9 cellular contexts compared by ENCODE assay signal in the genomic region with DNA sequence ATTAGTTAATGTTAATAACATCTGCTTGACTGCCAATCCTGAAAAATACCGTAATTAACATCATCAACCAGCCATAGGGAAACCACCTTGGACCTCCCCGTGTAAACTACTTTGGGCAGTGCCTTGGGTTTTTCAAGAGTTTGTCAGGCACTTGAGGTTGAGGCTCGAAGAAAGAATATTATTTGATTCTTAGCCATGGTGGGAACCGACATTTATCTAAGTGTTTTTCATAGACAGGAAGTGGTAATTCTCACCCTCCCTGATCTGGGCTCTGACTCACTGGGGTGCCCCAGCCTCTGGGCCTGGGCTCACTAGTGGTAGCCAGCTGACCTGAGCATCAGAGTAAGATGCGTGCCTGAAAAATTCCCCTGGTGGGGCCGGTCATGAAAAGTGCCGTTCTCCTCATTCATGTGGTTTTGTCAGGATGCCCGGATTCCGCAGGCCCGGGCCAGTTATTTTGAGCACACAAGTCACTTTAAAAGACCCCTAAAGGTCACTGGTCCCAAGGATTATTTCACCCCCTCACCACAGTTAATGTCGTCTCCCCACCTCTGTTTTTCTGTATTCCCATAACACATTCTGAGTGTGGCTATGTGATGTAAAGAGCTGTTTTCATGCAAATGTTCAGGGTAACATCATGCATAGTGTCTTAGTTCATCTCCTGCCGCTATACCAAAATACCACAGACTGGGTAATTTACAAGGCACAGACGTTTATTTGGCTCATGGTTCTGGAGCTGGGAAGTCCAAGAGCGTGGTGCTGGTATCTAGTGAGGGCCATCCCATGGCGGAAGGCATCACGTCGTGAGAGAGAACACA. TPM values are rescaled to one million over a fixed set of nuclear protein-coding genes. Genes with fewer than 3 reads are reported as not detected.
DNase-seq lines count a peak whose midpoint lies in the region; ATAC-seq and TF ChIP-seq lines count a peak whose summit lies in the region.
"Had no signal": no experiment of that assay in that cellular context is flagged by ENCODE, and none has a peak within 500 bp of the region (broad histone marks: within the 10 kb centered on the region; RNA-seq: fewer than 3 reads in every experiment).

No MANE protein-coding gene starts in this region.

- H3K4me3 Mint-ChIP-seq in T-cell = peak overlapping the region; percentile 54 to 64 (median 55)
- peak overlapping the region; percentile 64 for H3K4me3 Mint-ChIP-seq in activated naive CD8-positive, alpha-beta T cell treated with anti-CD3 and anti-CD28 coated beads, Interleukin-2, amount 10 ng/mL, durations not matched to agents 7 days and 5 days

- H3K4me1 Mint-ChIP-seq in T-cell = peaks cover 34 to 53% (median 49%) of the 10 kb centered on the region in 3 donors
- peaks cover 54% of the 10 kb centered on the region for H3K4me1 Mint-ChIP-seq in activated naive CD8-positive, alpha-beta T cell treated with anti-CD3 and anti-CD28 coated beads, Interleukin-2, amount 10 ng/mL, durations not matched to agents 7 days and 5 days

- peak overlapping the region; percentile 68 for H3K4me2 ChIP-seq in smooth muscle cell

- CTCF ChIA-PET in T-cell (lab: Charles Lee) (interaction anchor here (0.7 to 1.8 kb wide), 3 partner anchors 13 to 77 kb away, joined by 3 to 4 read pairs (median 4); no protein-coding TSS in a partner anchor), HEK293T (lab: Yijun Ruan, JAX) (interaction anchor here (0.6 kb wide), 1 partner anchor 161 kb away, joined by 3 read pairs; no protein-coding TSS in a partner anchor)

- H3K36me3 Mint-ChIP-seq in T-cell = no peaks in the 10 kb centered on the region
- H3K36me3 Mint-ChIP-seq in activated naive CD8-positive, alpha-beta T cell treated with anti-CD3 and anti-CD28 coated beads, Interleukin-2, amount 10 ng/mL, durations not matched to agents 7 days and 5 days = no peaks in the 10 kb centered on the region

- no peaks in the 10 kb centered on the region for H3K27me3 Mint-ChIP-seq in T-cell
- no peaks in the 10 kb centered on the region for H3K27me3 Mint-ChIP-seq in activated naive CD8-positive, alpha-beta T cell treated with anti-CD3 and anti-CD28 coated beads, Interleukin-2, amount 10 ng/mL, durations not matched to agents 7 days and 5 days

- H3K9ac ChIP-seq in smooth muscle cell (ENCODE audit: low read depth) = peak overlapping the region; percentile 4

- POLR2A ChIA-PET in T-cell (lab: Charles Lee) = no interaction called here
- POLR2A ChIA-PET in activated naive CD8-positive, alpha-beta T cell treated with anti-CD3 and anti-CD28 coated beads, Interleukin-2, amount 10 ng/mL, durations not matched to agents 7 days and 5 days (lab: Charles Lee) = interaction anchor here (0.5 to 2.0 kb wide), 3 partner anchors 11 to 753 kb away, joined by 3 to 14 read pairs (median 3); no protein-coding TSS in a partner anchor
- POLR2A ChIA-PET in HEK293T (lab: Yijun Ruan, JAX) = no interaction called here

- H2AFZ ChIP-seq in smooth muscle cell (ENCODE audit: low read depth) = peak overlapping the region; percentile 58

- peak overlapping the region; percentile 84 for H3K27ac ChIP-seq in smooth muscle cell (ENCODE audit: low read depth)
- H3K27ac ChIP-seq: adrenal gland had no signal

- WGBS in smooth muscle cell (ENCODE audit: low lambda C conversion rate) = 51% methylated on average over 17 of the region's 17 CpGs

- peaks cover 0 to 3% (median 0%) of the 10 kb centered on the region in 3 donors for H3K9me3 Mint-ChIP-seq in T-cell
- H3K9me3 Mint-ChIP-seq in activated naive CD8-positive, alpha-beta T cell treated with anti-CD3 and anti-CD28 coated beads, Interleukin-2, amount 10 ng/mL, durations not matched to agents 7 days and 5 days = peaks cover 2% of the 10 kb centered on the region

- H3K4me3 ChIP-seq in smooth muscle cell = no peak overlapping the region
- H3K4me3 ChIP-seq: adrenal gland had no signal

- H3K36me3 ChIP-seq in smooth muscle cell (ENCODE audit: low read depth) = no peaks in the 10 kb centered on the region
- H3K36me3 ChIP-seq: adrenal gland had no signal

- H3K27me3 ChIP-seq in smooth muscle cell (ENCODE audit: low read depth) = no peaks in the 10 kb centered on the region

- DNase-seq in T-cell = peak; percentile 37 to 78 (median 65)
- DNase-seq in activated naive CD8-positive, alpha-beta T cell treated with anti-CD3 and anti-CD28 coated beads, Interleukin-2, amount 10 ng/mL, durations not matched to agents 7 days and 5 days = peak; percentile 68
- DNase-seq in smooth muscle cell (lab: John Stamatoyannopoulos, UW; ENCODE audit: unreplicated experiment) = no peak
- DNase-seq in HEK293T (ENCODE audit: extremely low spot score) = no peak
- DNase-seq in NCI-H524 treated with DMSO at 0.1 percent for 48 hours (lab: John Stamatoyannopoulos, UW) = no peak
- DNase-seq in Kasumi-1 (lab: John Stamatoyannopoulos, UW) = no peak

- H4K20me1 ChIP-seq in smooth muscle cell (ENCODE audit: low read depth) = no peaks in the 10 kb centered on the region

- no peak for TF ChIP-seq CTCF in smooth muscle cell (IDR thresholded peaks at IDR 0.05; ENCODE audit: borderline replicate concordance, insufficient read depth, poor library complexity, severe bottlenecking)

- peak overlapping the region; percentile 92 to 96 for H3K27ac Mint-ChIP-seq in T-cell
- peak overlapping the region; percentile 82 for H3K27ac Mint-ChIP-seq in activated naive CD8-positive, alpha-beta T cell treated with anti-CD3 and anti-CD28 coated beads, Interleukin-2, amount 10 ng/mL, durations not matched to agents 7 days and 5 days

- ATAC-seq in GM18861 (IDR thresholded peaks at IDR 0.05; ENCODE audit: unreplicated experiment) = peak; percentile 78
- peak; percentile 80 for ATAC-seq in HG02938 (IDR thresholded peaks at IDR 0.05; ENCODE audit: unreplicated experiment)
- peak; percentile 90 to 97 (median 95) for ATAC-seq in T-cell (replicated peaks in 1 of 4)
- ATAC-seq in activated naive CD8-positive, alpha-beta T cell treated with anti-CD3 and anti-CD28 coated beads, Interleukin-2, amount 10 ng/mL, durations not matched to agents 7 days and 5 days (ENCODE audit: low read depth) = peak; percentile 98

- no peaks in the 10 kb centered on the region for H3K4me1 ChIP-seq in smooth muscle cell (ENCODE audit: low read depth)
- H3K4me1 ChIP-seq: adrenal gland had no signal

- no peaks in the 10 kb centered on the region for H3K79me2 ChIP-seq in smooth muscle cell (ENCODE audit: low read depth)

- H3K9me3 ChIP-seq in smooth muscle cell (replicated peaks; ENCODE audit: low read depth) = no peaks in the 10 kb centered on the region
- H3K9me3 ChIP-seq: adrenal gland had no signal

- H3F3A ChIP-seq in smooth muscle cell (ENCODE audit: low read depth) = no peaks in the 10 kb centered on the region

TF ChIP-seq in HEK293T, 16 proteins besides CTCF, POLR2A, EP300 and RAD21:
- TF ChIP-seq FOXA1 (IDR thresholded peaks at IDR 0.05) = no peak
- no peak for TF ChIP-seq BHLHE40 (IDR thresholded peaks at IDR 0.05; ENCODE audit: borderline replicate concordance)
- no peak for TF ChIP-seq FOXK2 (IDR thresholded peaks at IDR 0.05)
- TF ChIP-seq TARDBP (IDR thresholded peaks at IDR 0.05) = no peak
- TF ChIP-seq HDGF (IDR thresholded peaks at IDR 0.05; ENCODE audit: borderline replicate concordance) = no peak
- no peak for TF ChIP-seq SUZ12 (IDR thresholded peaks at IDR 0.05)
- TF ChIP-seq ELF4 (IDR thresholded peaks at IDR 0.05) = no peak
- TF ChIP-seq LEF1 (IDR thresholded peaks at IDR 0.05; ENCODE audit: borderline replicate concordance) = no peak
- TF ChIP-seq L3MBTL2 (conservative IDR thresholded peaks at IDR 0.05) = no peak
- TF ChIP-seq ARNT (IDR thresholded peaks at IDR 0.05) = no peak

RNA-seq across cellular contexts. Expression of gene SPATA3, which starts 21.6 kb away (rescaled TPM):
- total RNA-seq in T-cell = not detected
- not detected for total RNA-seq in activated naive CD8-positive, alpha-beta T cell treated with anti-CD3 and anti-CD28 coated beads, Interleukin-2, amount 10 ng/mL, durations not matched to agents 7 days and 5 days
- not detected in 2 replicates for total RNA-seq in smooth muscle cell
- polyA plus RNA-seq in smooth muscle cell = not detected in 2 replicates
- total RNA-seq: adrenal gland had no signal
- polyA plus RNA-seq: adrenal gland had no signal

RNA-seq across cellular contexts. Expression of gene GPR55, which starts 49.3 kb away (rescaled TPM):
- total RNA-seq in T-cell = 10 to 100 TPM in 2 of 5 donors, 1 to 10 TPM in 3; 2.7 to 15.5 (median 7.8) TPM
- 10 to 100 TPM; 18.8 to 21.5 TPM for total RNA-seq in activated naive CD8-positive, alpha-beta T cell treated with anti-CD3 and anti-CD28 coated beads, Interleukin-2, amount 10 ng/mL, durations not matched to agents 7 days and 5 days
- not detected in 2 replicates for total RNA-seq in smooth muscle cell
- polyA plus RNA-seq in smooth muscle cell = not detected in 2 replicates

Comparison
In these comparisons a context has a peak if more than half of its experiments do, and no peak if none do; other contexts are left out.
1. DNase-seq: peak in T-cell (34 of 34) and activated naive CD8-positive, alpha-beta T cell treated with anti-CD3 and anti-CD28 coated beads, Interleukin-2, amount 10 ng/mL, durations not matched to agents 7 days and 5 days (single experiment); none in smooth muscle cell (single experiment), HEK293T (single experiment), NCI-H524 treated with DMSO at 0.1 percent for 48 hours (single experiment) and Kasumi-1 (0 of 2).
2. Peak in every context shown above with its lines, with median percentiles within 50 percentile points of each other: ATAC-seq.